Comparison of ENCODE assay signal across 22 cellular contexts in the genomic region with DNA sequence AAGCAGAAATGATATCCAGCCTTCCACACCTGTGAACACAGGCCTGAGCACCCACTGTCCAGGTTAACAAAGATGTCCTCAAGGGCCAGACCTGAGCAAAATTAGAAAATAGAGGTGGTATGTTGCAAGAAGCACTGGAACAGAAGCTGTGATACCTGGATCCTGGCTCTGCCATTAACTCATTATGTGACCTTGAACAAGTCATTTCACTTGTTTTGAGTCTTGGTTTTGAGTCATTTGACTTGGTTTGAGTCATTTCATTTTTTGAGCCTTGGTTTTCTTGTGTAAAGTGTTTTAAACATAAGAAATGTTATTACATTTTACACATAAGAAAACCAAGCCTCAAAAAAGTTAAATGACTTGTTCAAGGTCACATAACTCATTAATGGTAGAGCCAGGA. TPM values are rescaled to one million over a fixed set of nuclear protein-coding genes. Genes with fewer than 3 reads are reported as not detected.
A peak's percentile ranks its signal among the peaks of the same experiment; 100 is the strongest.
DNase-seq lines count a peak whose midpoint lies in the region; ATAC-seq, FAIRE-seq and TF ChIP-seq lines count a peak whose summit lies in the region.
"Had no signal": no experiment of that assay in that cellular context is flagged by ENCODE, and none has a peak within 500 bp of the region (broad histone marks: within the 10 kb centered on the region; RNA-seq: fewer than 3 reads in every experiment).

No MANE protein-coding gene starts in this region.

- ATAC-seq in GM18517 (IDR thresholded peaks at IDR 0.05; ENCODE audit: unreplicated experiment) (peak; percentile 54), GM19351 (IDR thresholded peaks at IDR 0.05; ENCODE audit: unreplicated experiment) (peak; percentile 61), HG02973 (IDR thresholded peaks at IDR 0.05; ENCODE audit: unreplicated experiment) (peak; percentile 76), GM12878 (peak; percentile 27; the same call in 2 of the 3 replicates)
- ATAC-seq: A549 had no signal

- RAD21 ChIA-PET in GM12878 (lab: Charles Lee; ENCODE audit: unreplicated experiment): no interaction called here

- no peaks in the 10 kb centered on the region for H3K4me1 ChIP-seq in GM12878 (ENCODE audit: control insufficient read depth, insufficient read depth, low read length)
- H3K4me1 ChIP-seq: A549 had no signal

- no peak overlapping the region for H3K4me3 ChIP-seq in GM12878
- H3K4me3 ChIP-seq: A549 had no signal

- H3K9ac ChIP-seq in GM12878 (ENCODE audit: control insufficient read depth, insufficient read depth, low read length): no peak overlapping the region

- H3K9me3 ChIP-seq in GM12878 (replicated peaks; ENCODE audit: control insufficient read depth, insufficient read depth, low read length): no peaks in the 10 kb centered on the region
- H3K9me3 ChIP-seq: A549 had no signal

- H3K36me3 ChIP-seq in GM12878 (ENCODE audit: control insufficient read depth in 2 of 2, insufficient read depth in 2 of 2, low read length in 1 of 2): no peaks in the 10 kb centered on the region

- H4K20me1 ChIP-seq in GM12878 (ENCODE audit: control insufficient read depth, insufficient read depth): no peaks in the 10 kb centered on the region

- no peak overlapping the region for H3K4me2 ChIP-seq in GM12878 (ENCODE audit: control insufficient read depth, insufficient read depth)
- H3K4me2 ChIP-seq: A549 had no signal

- in situ Hi-C loops in GM12878 (cut with MboI): no loop called here

- CTCF ChIA-PET in GM12878 (lab: Yijun Ruan, JAX): no interaction called here

- no peak overlapping the region for H2AFZ ChIP-seq in GM12878 (ENCODE audit: control insufficient read depth, low read depth, low read length)

- POLR2A ChIA-PET in GM12878 (lab: Charles Lee): no interaction called here

- BruUV-seq in GM12878 (replicated peaks; lab: Mats Ljungman, UMichigan): no TSS peak

- no peak for TF ChIP-seq RAD21 in GM12878 (IDR thresholded peaks at IDR 0.05; ENCODE audit: insufficient read depth, low read depth, low read length)

- TF ChIP-seq EP300 in GM12878 (IDR thresholded peaks at IDR 0.05; ENCODE audit: borderline replicate concordance in 1 of 2, control insufficient read depth in 1 of 2, low read depth in 2 of 2, low read length in 2 of 2): no peak

- peaks cover 0 to 5% of the 10 kb centered on the region in 2 experiments; a peak in 3 of 4 replicates for H3K27me3 ChIP-seq in GM12878 (replicated peaks in 1 of 2; ENCODE audit: control insufficient read depth in 2 of 2, insufficient read depth in 2 of 2, low read length in 1 of 2)

- FAIRE-seq in GM12878 (lab: Jason Lieb, UNC): no peak
- FAIRE-seq: A549, H54, HTR-8/SVneo had no signal

- no peaks in the 10 kb centered on the region for H3K79me2 ChIP-seq in GM12878 (ENCODE audit: control insufficient read depth, insufficient read depth, low read length)

- intact Hi-C loops in GM12878 (cut with micrococcal nuclease; ENCODE audit: unreplicated experiment): loop anchor here (10.0 kb wide), 1 partner anchor 827 kb away; no protein-coding TSS in a partner anchor
- intact Hi-C loops in posterior cingulate gyrus (cut with DNase I): loop anchor here (10.0 kb wide), 1 partner anchor 847 kb away; no protein-coding TSS in a partner anchor

- no peak for DNase-seq in GM12878 (ENCODE audit: low read depth, low spot score)
- DNase-seq in posterior cingulate gyrus: no peak
- no peak for DNase-seq in iPS-NIHi7 (ENCODE audit: extremely low spot score)
- no peak for DNase-seq in NCI-H2196 treated with DMSO at 0.1 percent for 48 hours (lab: John Stamatoyannopoulos, UW; ENCODE audit: unreplicated experiment)
- DNase-seq: NCI-H1105; NCI-H187; NCI-H69; NK-92 treated with Interleukin-12 subunit alpha and Interleukin-12 subunit beta, amount 100 ng/mL, for 24 hours; RPMI8226; SIG-M5 had no signal

- TF ChIP-seq CTCF in GM12878 (IDR thresholded peaks at IDR 0.05 in 2 of 3, conservative IDR thresholded peaks at IDR 0.05 in 1 of 3; ENCODE audit: control insufficient read depth in 2 of 3, extremely low read depth in 1 of 3, insufficient read depth in 1 of 3, low read depth in 3 of 3, low read length in 3 of 3): no peak

- H3K27ac ChIP-seq in GM12878 (ENCODE audit: control insufficient read depth, insufficient read depth): no peak overlapping the region
- H3K27ac ChIP-seq: A549, C4-2B, HL-60 had no signal

- no peak for TF ChIP-seq POLR2A in GM12878 (IDR thresholded peaks at IDR 0.05; ENCODE audit: low read depth, low read length)

- SMC1A ChIA-PET in GM12878 (lab: Charles Lee; ENCODE audit: uncharacterized antibody, unreplicated experiment): no interaction called here

TF ChIP-seq in GM12878, 131 proteins besides CTCF, POLR2A, EP300 and RAD21 (continues in another document):
- TF ChIP-seq, protein P1, sequence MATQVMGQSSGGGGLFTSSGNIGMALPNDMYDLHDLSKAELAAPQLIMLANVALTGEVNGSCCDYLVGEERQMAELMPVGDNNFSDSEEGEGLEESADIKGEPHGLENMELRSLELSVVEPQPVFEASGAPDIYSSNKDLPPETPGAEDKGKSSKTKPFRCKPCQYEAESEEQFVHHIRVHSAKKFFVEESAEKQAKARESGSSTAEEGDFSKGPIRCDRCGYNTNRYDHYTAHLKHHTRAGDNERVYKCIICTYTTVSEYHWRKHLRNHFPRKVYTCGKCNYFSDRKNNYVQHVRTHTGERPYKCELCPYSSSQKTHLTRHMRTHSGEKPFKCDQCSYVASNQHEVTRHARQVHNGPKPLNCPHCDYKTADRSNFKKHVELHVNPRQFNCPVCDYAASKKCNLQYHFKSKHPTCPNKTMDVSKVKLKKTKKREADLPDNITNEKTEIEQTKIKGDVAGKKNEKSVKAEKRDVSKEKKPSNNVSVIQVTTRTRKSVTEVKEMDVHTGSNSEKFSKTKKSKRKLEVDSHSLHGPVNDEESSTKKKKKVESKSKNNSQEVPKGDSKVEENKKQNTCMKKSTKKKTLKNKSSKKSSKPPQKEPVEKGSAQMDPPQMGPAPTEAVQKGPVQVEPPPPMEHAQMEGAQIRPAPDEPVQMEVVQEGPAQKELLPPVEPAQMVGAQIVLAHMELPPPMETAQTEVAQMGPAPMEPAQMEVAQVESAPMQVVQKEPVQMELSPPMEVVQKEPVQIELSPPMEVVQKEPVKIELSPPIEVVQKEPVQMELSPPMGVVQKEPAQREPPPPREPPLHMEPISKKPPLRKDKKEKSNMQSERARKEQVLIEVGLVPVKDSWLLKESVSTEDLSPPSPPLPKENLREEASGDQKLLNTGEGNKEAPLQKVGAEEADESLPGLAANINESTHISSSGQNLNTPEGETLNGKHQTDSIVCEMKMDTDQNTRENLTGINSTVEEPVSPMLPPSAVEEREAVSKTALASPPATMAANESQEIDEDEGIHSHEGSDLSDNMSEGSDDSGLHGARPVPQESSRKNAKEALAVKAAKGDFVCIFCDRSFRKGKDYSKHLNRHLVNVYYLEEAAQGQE (IDR thresholded peaks at IDR 0.05; ENCODE audit: low read depth, low read length): no peak
- peak in 1 of 2 experiments; percentile 13; a peak in 1 of 4 replicates for TF ChIP-seq ETV6 (conservative IDR thresholded peaks at IDR 0.05 in 1 of 2, IDR thresholded peaks at IDR 0.05 in 1 of 2; ENCODE audit: borderline replicate concordance in 1 of 2, low read depth in 1 of 2)
- no peak for TF ChIP-seq RCOR1 (conservative IDR thresholded peaks at IDR 0.05; ENCODE audit: low read depth, low read length)
- TF ChIP-seq YY1 (IDR thresholded peaks at IDR 0.05; ENCODE audit: low read depth, low read length): no peak
- TF ChIP-seq SREBF2 (IDR thresholded peaks at IDR 0.05; ENCODE audit: low read length): no peak
- TF ChIP-seq RBBP5 (conservative IDR thresholded peaks at IDR 0.05): no peak
- TF ChIP-seq IRF4 (IDR thresholded peaks at IDR 0.05; ENCODE audit: low read depth, low read length): peak; percentile 79; the same call in 1 of the 2 replicates
- TF ChIP-seq, protein P2, sequence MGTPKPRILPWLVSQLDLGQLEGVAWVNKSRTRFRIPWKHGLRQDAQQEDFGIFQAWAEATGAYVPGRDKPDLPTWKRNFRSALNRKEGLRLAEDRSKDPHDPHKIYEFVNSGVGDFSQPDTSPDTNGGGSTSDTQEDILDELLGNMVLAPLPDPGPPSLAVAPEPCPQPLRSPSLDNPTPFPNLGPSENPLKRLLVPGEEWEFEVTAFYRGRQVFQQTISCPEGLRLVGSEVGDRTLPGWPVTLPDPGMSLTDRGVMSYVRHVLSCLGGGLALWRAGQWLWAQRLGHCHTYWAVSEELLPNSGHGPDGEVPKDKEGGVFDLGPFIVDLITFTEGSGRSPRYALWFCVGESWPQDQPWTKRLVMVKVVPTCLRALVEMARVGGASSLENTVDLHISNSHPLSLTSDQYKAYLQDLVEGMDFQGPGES (IDR thresholded peaks at IDR 0.05): no peak
- no peak for TF ChIP-seq NFXL1 (IDR thresholded peaks at IDR 0.05; ENCODE audit: borderline replicate concordance)
- TF ChIP-seq POLR2AphosphoS5 (IDR thresholded peaks at IDR 0.05; ENCODE audit: low read length): no peak

RNA-seq across cellular contexts. Expression of a gene that starts 2.9 kb away (rescaled TPM):
- 0.05 TPM in 1 of 2 replicates, not detected in the other for total RNA-seq in GM12878 (2013; cell fraction: nucleolus; rRNA removed)
- not detected in 2 replicates for total RNA-seq in GM12878 (2014; rRNA removed)
- total RNA-seq in GM12878 (2014; rRNA removed; fragmentation: Illumina TruSeq; extraction: Trizol): not detected in 2 replicates
- total RNA-seq in GM12878 (2021): not detected in 2 replicates
- polyA plus RNA-seq in GM12878 (2011; ENCODE audit: low read depth): not detected
- polyA plus RNA-seq in GM12878 (2011; rRNA removed): not detected in 2 replicates
- polyA plus RNA-seq in GM12878 (2011; cell fraction: cytosol; rRNA removed): not detected in 2 replicates
- 0.01 TPM in 1 of 2 replicates, not detected in the other for polyA plus RNA-seq in GM12878 (2011; cell fraction: nucleus; rRNA removed)
- polyA plus RNA-seq in GM12878 (2012): not detected in 2 replicates
- not detected in 2 replicates for polyA plus RNA-seq in GM12878 (2014; fragmentation: Illumina TruSeq; extraction: Trizol)
- not detected for polyA plus RNA-seq in GM12878 (2014; fragmentation: Nextera tagmentation; extraction: Ambion mirVana)
- not detected in 2 replicates for polyA plus RNA-seq in GM12878 (2014; rRNA removed)
- polyA plus RNA-seq in GM12878 (2016; fragmentation: Nextera tagmentation; extraction: Ambion mirVana): not detected
- polyA minus RNA-seq in GM12878 (2011; rRNA and poly(A)+ RNA removed): not detected in 2 replicates
- polyA minus RNA-seq in GM12878 (2011; cell fraction: cytosol; rRNA and poly(A)+ RNA removed): not detected in 2 replicates
- not detected in 2 replicates for polyA minus RNA-seq in GM12878 (2011; cell fraction: nucleus; rRNA and poly(A)+ RNA removed)
- total RNA-seq: Daoy; LHCN-M2; T-helper 1 cell treated with Interleukin-12 subunit alpha and Interleukin-12 subunit beta and Interleukin-4 antibody, amounts not matched to agents 30 ng/mL and 1 ng/mL, for 36 hours had no signal
- polyA plus RNA-seq: A549, IgD-negative memory B cell had no signal
